ENCODE assay signal across 20 cellular contexts in genomic region chr1:67460648-67461500, GRCh38. TPM values are rescaled to one million over a fixed set of nuclear protein-coding genes. Genes with fewer than 3 reads are reported as not detected.
DNase-seq lines count a peak whose midpoint lies in the region; ATAC-seq and TF ChIP-seq lines count a peak whose summit lies in the region.
"Had no signal": no experiment of that assay in that cellular context is flagged by ENCODE, and none has a peak within 500 bp of the region (broad histone marks: within the 10 kb centered on the region; RNA-seq: fewer than 3 reads in every experiment).

No MANE protein-coding gene starts in this region.

- intact Hi-C loops in breast epithelium (cut with DNase I; ENCODE audit: low total_unique reads) (no loop called here), MCF 10A (cut with micrococcal nuclease) (no loop called here), aorta (cut with DNase I) (no loop called here)

- H3K9me3 Mint-ChIP-seq in MCF 10A (ENCODE audit: unreplicated experiment), result no peaks in the 10 kb centered on the region
- H3K9me3 Mint-ChIP-seq: activated CD8-positive, alpha-beta T cell treated with anti-CD3 and anti-CD28 coated beads for 36 hours; activated T-helper 17 cell treated with anti-CD3 and anti-CD28 coated beads, Interleukin-2, amount 50 U/mL, for 72 hours; CD4-positive, alpha-beta T cell; immature natural killer cell had no signal

- DNase-seq in breast epithelium (ENCODE audit: low spot score in 2 of 2) (no peak), MCF 10A (ENCODE audit: unreplicated experiment) (no peak), fibroblast of gingiva (ENCODE audit: low read depth) (peak; percentile 64), mesendoderm (peak; percentile 18), aorta (peak in 1 of 2 donors; percentile 82), NCI-H2196 (lab: John Stamatoyannopoulos, UW; ENCODE audit: unreplicated experiment) (no peak), NCI-H526 (lab: John Stamatoyannopoulos, UW) (no peak)
- DNase-seq: 8988T; activated CD8-positive, alpha-beta T cell treated with anti-CD3 and anti-CD28 coated beads for 36 hours; CD4-positive, alpha-beta T cell; dermis blood vessel endothelial cell; EL; immature natural killer cell; NCI-H2171 treated with DMSO at 0.1 percent for 48 hours; SK-N-SH; stimulated activated CD4-positive, alpha-beta T cell treated with anti-CD3 and anti-CD28 coated beads, Interleukin-2, amount 100 ng/mL, for 24 hours; stimulated activated CD8-positive, alpha-beta memory T cell treated with anti-CD3 and anti-CD28 coated beads, Interleukin-4, amount 100 ng/mL, for 48 hours had no signal

- peak; percentile 68 for ATAC-seq in aorta (ENCODE audit: low FRiP score)
- ATAC-seq in HG03045 (IDR thresholded peaks at IDR 0.05; ENCODE audit: unreplicated experiment), result no peak
- ATAC-seq: activated CD8-positive, alpha-beta T cell treated with anti-CD3 and anti-CD28 coated beads for 36 hours; activated T-helper 17 cell treated with anti-CD3 and anti-CD28 coated beads, Interleukin-2, amount 50 U/mL, for 72 hours had no signal

- no peak for TF ChIP-seq POLR2A in breast epithelium (IDR thresholded peaks at IDR 0.05)

- no peak overlapping the region for H3K4ac ChIP-seq in mesendoderm (ENCODE audit: low read depth, low read length)

- CTCF ChIA-PET in MCF 10A (lab: Yijun Ruan, JAX), result interaction anchor here (1.0 to 2.1 kb wide), 3 partner anchors 13 to 40 kb away, joined by 3 to 11 read pairs (median 7); no protein-coding TSS in a partner anchor

- H4K5ac ChIP-seq in mesendoderm (ENCODE audit: low read length), result no peak overlapping the region

- no peak overlapping the region for H3K23ac ChIP-seq in mesendoderm (ENCODE audit: low read length)

- no peak overlapping the region for H2BK120ac ChIP-seq in mesendoderm (ENCODE audit: low read depth, low read length)

- H3K4me1 Mint-ChIP-seq in MCF 10A (ENCODE audit: insufficient read depth, unreplicated experiment), result no peaks in the 10 kb centered on the region
- H3K4me1 Mint-ChIP-seq: activated T-helper 17 cell treated with anti-CD3 and anti-CD28 coated beads, Interleukin-2, amount 50 U/mL, for 72 hours; immature natural killer cell had no signal

- no peaks in the 10 kb centered on the region for H3K79me1 ChIP-seq in mesendoderm (ENCODE audit: low read length)

- no peak overlapping the region for H2AK5ac ChIP-seq in mesendoderm (ENCODE audit: low read length)

- no peak overlapping the region for H2BK15ac ChIP-seq in mesendoderm (replicated peaks; ENCODE audit: low read depth)

- no peak overlapping the region for H3K4me3 Mint-ChIP-seq in MCF 10A (ENCODE audit: unreplicated experiment)
- H3K4me3 Mint-ChIP-seq: activated CD8-positive, alpha-beta T cell treated with anti-CD3 and anti-CD28 coated beads for 36 hours; activated T-helper 17 cell treated with anti-CD3 and anti-CD28 coated beads, Interleukin-2, amount 50 U/mL, for 72 hours; CD4-positive, alpha-beta T cell; immature natural killer cell had no signal

- no peaks in the 10 kb centered on the region for H3K27me3 ChIP-seq in breast epithelium
- H3K27me3 ChIP-seq in mesendoderm (ENCODE audit: insufficient read depth, low read length, poor library complexity), result no peaks in the 10 kb centered on the region
- H3K27me3 ChIP-seq in aorta (ENCODE audit: control insufficient read depth in 1 of 2, insufficient read depth in 2 of 2, low read length in 1 of 2), result no peaks in the 10 kb centered on the region

- no peaks in the 10 kb centered on the region for H3K79me2 ChIP-seq in mesendoderm (ENCODE audit: control insufficient read depth, insufficient read depth, low read length)

- no peaks in the 10 kb centered on the region for H3K36me3 Mint-ChIP-seq in MCF 10A (ENCODE audit: insufficient read depth, unreplicated experiment)
- H3K36me3 Mint-ChIP-seq: immature natural killer cell had no signal

- H3K4me3 ChIP-seq in breast epithelium (no peak overlapping the region), mesendoderm (ENCODE audit: low read length) (no peak overlapping the region), aorta (ENCODE audit: low read length in 2 of 2) (no peak overlapping the region)
- H3K4me3 ChIP-seq: prostate gland had no signal

- no peak overlapping the region for H3K27ac Mint-ChIP-seq in MCF 10A (ENCODE audit: low read depth, unreplicated experiment)
- H3K27ac Mint-ChIP-seq: activated CD8-positive, alpha-beta T cell treated with anti-CD3 and anti-CD28 coated beads for 36 hours; activated T-helper 17 cell treated with anti-CD3 and anti-CD28 coated beads, Interleukin-2, amount 50 U/mL, for 72 hours; CD4-positive, alpha-beta T cell; immature natural killer cell had no signal

- H3K36me3 ChIP-seq in breast epithelium, result no peaks in the 10 kb centered on the region
- no peaks in the 10 kb centered on the region for H3K36me3 ChIP-seq in mesendoderm (ENCODE audit: control insufficient read depth, insufficient read depth, low read length)
- H3K36me3 ChIP-seq in aorta (ENCODE audit: control insufficient read depth in 1 of 2, insufficient read depth in 2 of 2, low read length in 1 of 2), result no peaks in the 10 kb centered on the region
- H3K36me3 ChIP-seq: prostate gland had no signal

- H3K4me1 ChIP-seq in breast epithelium (no peaks in the 10 kb centered on the region), mesendoderm (ENCODE audit: control insufficient read depth, low read depth, low read length) (peaks cover 3% of the 10 kb centered on the region), aorta (ENCODE audit: control insufficient read depth in 1 of 2, insufficient read depth in 2 of 2, low read length in 2 of 2) (peaks cover 0 to 2% of the 10 kb centered on the region in 2 donors)
- H3K4me1 ChIP-seq: prostate gland had no signal

- H4K8ac ChIP-seq in mesendoderm (ENCODE audit: low read depth, low read length), result no peak overlapping the region

- H3K9me3 ChIP-seq in breast epithelium, result no peaks in the 10 kb centered on the region
- H3K9me3 ChIP-seq in aorta (ENCODE audit: control insufficient read depth, low read length), result no peaks in the 10 kb centered on the region
- H3K9me3 ChIP-seq: prostate gland, SK-N-SH had no signal

- POLR2A ChIA-PET in MCF 10A (lab: Yijun Ruan, JAX), result interaction anchor here (0.5 kb wide), 1 partner anchor 61 kb away, joined by 3 read pairs; no protein-coding TSS in a partner anchor

- no peak overlapping the region for H3K18ac ChIP-seq in mesendoderm (ENCODE audit: low read length)

- no peaks in the 10 kb centered on the region for H3K27me3 Mint-ChIP-seq in MCF 10A (ENCODE audit: insufficient read depth, unreplicated experiment)
- H3K27me3 Mint-ChIP-seq: activated CD8-positive, alpha-beta T cell treated with anti-CD3 and anti-CD28 coated beads for 36 hours; CD4-positive, alpha-beta T cell had no signal

- no peak overlapping the region for H3K56ac ChIP-seq in mesendoderm (ENCODE audit: low read length)

- H2BK5ac ChIP-seq in mesendoderm (ENCODE audit: low read length), result no peak overlapping the region

- H3K9ac ChIP-seq in mesendoderm (ENCODE audit: low read length), result no peak overlapping the region
- H3K9ac ChIP-seq: SK-N-SH had no signal

- TF ChIP-seq CTCF in breast epithelium (IDR thresholded peaks at IDR 0.05) (no peak), MCF 10A (IDR thresholded peaks at IDR 0.05; ENCODE audit: unreplicated experiment) (no peak)

- peak overlapping the region; percentile 17 to 27 for H3K27ac ChIP-seq in breast epithelium
- no peak overlapping the region for H3K27ac ChIP-seq in mesendoderm (ENCODE audit: low read depth, low read length)
- peak overlapping the region in 1 of 2 donors; percentile 64 for H3K27ac ChIP-seq in aorta (ENCODE audit: low read depth in 1 of 2, low read length in 2 of 2)
- H3K27ac ChIP-seq: prostate gland had no signal

- no TSS peak for BruUV-seq in MCF 10A (replicated peaks; lab: Mats Ljungman, UMichigan)

- no CpG with 5 or more reads among the region's 9 CpGs for WGBS in mesendoderm (ENCODE audit: extremely low coverage, insufficient coverage, low lambda C conversion rate)
- WGBS in aorta, 2 donors, result 14 to 17% methylated on average over 9 of the region's 9 CpGs

- no peak overlapping the region for H3K4me2 ChIP-seq in mesendoderm (ENCODE audit: low read length)
- H3K4me2 ChIP-seq: SK-N-SH had no signal

RNA-seq across cellular contexts. Expression of gene SERBP1, which starts 30.7 kb away (rescaled TPM):
- total RNA-seq in breast epithelium (100 to 1,000 TPM; 181 to 266 (median 218) TPM), MCF 10A (2022) (233 and 315 TPM in 2 replicates), aorta (100 to 1,000 TPM; 153 to 157 TPM)
- 666 TPM for polyA plus RNA-seq in mesendoderm (2013, experiment 1 of 2)
- polyA plus RNA-seq in mesendoderm (2013, experiment 2 of 2), result 677 TPM
- polyA plus RNA-seq in aorta, result 100 to 1,000 TPM; 104 to 142 TPM

Comparison
In these comparisons a context has a peak if more than half of its experiments do, and no peak if none do; other contexts are left out.
1. DNase-seq: peak in fibroblast of gingiva (single experiment) and mesendoderm (single experiment); none in breast epithelium (0 of 2), MCF 10A (single experiment), NCI-H2196 (single experiment) and NCI-H526 (0 of 2).